In the genomic region with DNA sequence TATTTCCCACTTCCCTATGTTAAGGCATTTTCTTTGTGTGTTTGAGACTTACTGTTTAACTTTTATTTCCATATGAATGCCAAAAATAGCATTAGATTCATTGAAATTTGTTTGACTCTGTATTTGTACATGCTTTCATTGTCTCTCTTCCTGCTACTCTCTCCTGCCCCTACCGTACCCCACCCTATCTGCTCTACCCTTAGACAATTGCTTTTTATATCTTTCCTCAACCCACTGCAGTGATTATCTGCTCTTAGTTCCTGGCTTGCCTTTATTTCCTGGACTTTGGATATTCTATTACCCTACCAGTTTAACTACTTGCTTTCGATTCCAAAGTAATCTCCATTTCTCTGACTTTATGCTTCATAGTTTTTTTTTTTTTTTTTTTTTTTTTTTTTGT, we compare ENCODE assay signal across 25 cellular contexts. TPM values are rescaled to one million over a fixed set of nuclear protein-coding genes. Genes with fewer than 3 reads are reported as not detected.
DNase-seq lines count a peak whose midpoint lies in the region; ATAC-seq, FAIRE-seq and TF ChIP-seq lines count a peak whose summit lies in the region.
"Had no signal": no experiment of that assay in that cellular context is flagged by ENCODE, and none has a peak within 500 bp of the region (broad histone marks: within the 10 kb centered on the region; RNA-seq: fewer than 3 reads in every experiment).

No MANE protein-coding gene starts in this region.

- no peaks in the 10 kb centered on the region for H3K27me3 ChIP-seq in stomach
- H3K27me3 ChIP-seq: ascending aorta, esophagus squamous epithelium had no signal

- POLR2A ChIA-PET in HEK293 (lab: Yijun Ruan, JAX): no interaction called here
- POLR2A ChIA-PET in activated CD4-positive, alpha-beta memory T cell treated with anti-CD3 and anti-CD28 coated beads, Interleukin-2, amount 10 ng/mL, durations not matched to agents 7 days and 5 days (lab: Charles Lee): no interaction called here

- H3K27ac Mint-ChIP-seq in T-helper 17 cell: peak overlapping the region; percentile 56
- no peak overlapping the region for H3K27ac Mint-ChIP-seq in activated CD4-positive, alpha-beta memory T cell treated with anti-CD3 and anti-CD28 coated beads, Interleukin-2, amount 10 ng/mL, durations not matched to agents 7 days and 5 days
- H3K27ac Mint-ChIP-seq: activated CD4-positive, alpha-beta T cell treated with anti-CD3 and anti-CD28 coated beads for 36 hours; activated CD8-positive, alpha-beta memory T cell treated with anti-CD3 and anti-CD28 coated beads, Interleukin-2, amount 10 ng/mL, durations not matched to agents 7 days and 5 days; activated naive CD4-positive, alpha-beta T cell treated with anti-CD3 and anti-CD28 coated beads, Interleukin-2, amount 50 U/mL, for 72 hours; activated T-helper 1 cell treated with anti-CD3 and anti-CD28 coated beads, Interleukin-12 subunit alpha, Interleukin-12 subunit beta, Interleukin-2, Interleukin-4 antibody, amounts not matched to agents 30 ng/mL and 10 ng/mL and 1 ng/mL, durations not matched to agents 14 hours and 24 hours and 36 hours; CD4-positive, alpha-beta memory T cell had no signal

- H3K27me3 Mint-ChIP-seq in T-helper 17 cell: no peaks in the 10 kb centered on the region
- no peaks in the 10 kb centered on the region for H3K27me3 Mint-ChIP-seq in activated CD4-positive, alpha-beta memory T cell treated with anti-CD3 and anti-CD28 coated beads, Interleukin-2, amount 10 ng/mL, durations not matched to agents 7 days and 5 days
- H3K27me3 Mint-ChIP-seq: activated CD4-positive, alpha-beta T cell treated with anti-CD3 and anti-CD28 coated beads for 36 hours; activated CD8-positive, alpha-beta memory T cell treated with anti-CD3 and anti-CD28 coated beads, Interleukin-2, amount 10 ng/mL, durations not matched to agents 7 days and 5 days had no signal

- intact Hi-C loops in left ventricle myocardium superior (cut with micrococcal nuclease) (no loop called here), stomach (cut with DNase I; ENCODE audit: low total_unique reads) (no loop called here)

- no peak overlapping the region for H3K4me3 ChIP-seq in HEK293 (ENCODE audit: low read depth, low read length)
- no peak overlapping the region for H3K4me3 ChIP-seq in stomach
- H3K4me3 ChIP-seq: ascending aorta, esophagus squamous epithelium, GM12878, GM23248, lung had no signal

- H3K9me3 ChIP-seq in HEK293 (ENCODE audit: control insufficient read depth, insufficient read depth, low read depth, low read length): no peaks in the 10 kb centered on the region
- no peaks in the 10 kb centered on the region for H3K9me3 ChIP-seq in T-helper 17 cell (ENCODE audit: control insufficient read depth, low read length, poor library complexity, severe bottlenecking)
- no peaks in the 10 kb centered on the region for H3K9me3 ChIP-seq in stomach
- H3K9me3 ChIP-seq: ascending aorta, esophagus squamous epithelium had no signal

- FAIRE-seq in H54 (lab: Jason Lieb, UNC): no peak
- FAIRE-seq: GM12878, HTR-8/SVneo had no signal

- 15 to 47% (median 28%) methylated on average over 2 of the region's 2 CpGs for whole genome bisulfite sequencing in stomach, 5 donors

- no peak overlapping the region for H3K4me3 Mint-ChIP-seq in T-helper 17 cell
- no peak overlapping the region for H3K4me3 Mint-ChIP-seq in activated CD4-positive, alpha-beta memory T cell treated with anti-CD3 and anti-CD28 coated beads, Interleukin-2, amount 10 ng/mL, durations not matched to agents 7 days and 5 days
- H3K4me3 Mint-ChIP-seq: activated CD4-positive, alpha-beta T cell treated with anti-CD3 and anti-CD28 coated beads for 36 hours; activated CD8-positive, alpha-beta memory T cell treated with anti-CD3 and anti-CD28 coated beads, Interleukin-2, amount 10 ng/mL, durations not matched to agents 7 days and 5 days; activated T-helper 1 cell treated with anti-CD3 and anti-CD28 coated beads, Interleukin-12 subunit alpha, Interleukin-12 subunit beta, Interleukin-2, Interleukin-4 antibody, amounts not matched to agents 30 ng/mL and 10 ng/mL and 1 ng/mL, durations not matched to agents 14 hours and 24 hours and 36 hours; CD4-positive, alpha-beta memory T cell had no signal

- H3K36me3 Mint-ChIP-seq in T-helper 17 cell (ENCODE audit: low read depth): peaks cover 3% of the 10 kb centered on the region
- no peaks in the 10 kb centered on the region for H3K36me3 Mint-ChIP-seq in activated CD4-positive, alpha-beta memory T cell treated with anti-CD3 and anti-CD28 coated beads, Interleukin-2, amount 10 ng/mL, durations not matched to agents 7 days and 5 days (ENCODE audit: low read depth)
- H3K36me3 Mint-ChIP-seq: CD4-positive, alpha-beta memory T cell had no signal

- peak; percentile 20; the same call in 1 of the 2 replicates for TF ChIP-seq CTCF in HEK293 (tag by site-specific recombination; IDR thresholded peaks at IDR 0.05)
- no peak for TF ChIP-seq CTCF in stomach (IDR thresholded peaks at IDR 0.05)

- H3K36me3 ChIP-seq in HEK293 (ENCODE audit: control insufficient read depth in 2 of 2, insufficient read depth in 1 of 2, low read length in 2 of 2) (peaks cover 0 to 3% of the 10 kb centered on the region in 2 experiments; a peak in 1 of 3 replicates), stomach (no peaks in the 10 kb centered on the region)
- H3K36me3 ChIP-seq: ascending aorta, esophagus squamous epithelium had no signal

- DNase-seq in T-helper 17 cell (no peak), left ventricle myocardium superior (no peak), stomach (no peak), H54 (ENCODE audit: insufficient read length, low spot score) (no peak)
- DNase-seq in activated CD4-positive, alpha-beta memory T cell treated with anti-CD3 and anti-CD28 coated beads, Interleukin-2, amount 10 ng/mL, durations not matched to agents 7 days and 5 days: no peak
- DNase-seq: activated CD4-positive, alpha-beta T cell treated with anti-CD3 and anti-CD28 coated beads for 36 hours; activated CD8-positive, alpha-beta memory T cell treated with anti-CD3 and anti-CD28 coated beads, Interleukin-2, amount 10 ng/mL, durations not matched to agents 7 days and 5 days; CD4-positive, alpha-beta memory T cell; DMS79; effector memory CD4-positive, alpha-beta T cell; esophagus squamous epithelium; glutamatergic neuron; GM23248; nucleus accumbens; SHP77 treated with DMSO at 0.1 percent for 48 hours; stimulated activated CD8-positive, alpha-beta memory T cell treated with anti-CD3 and anti-CD28 coated beads, Interleukin-4, amount 100 ng/mL, for 48 hours; substantia nigra had no signal

- H3K27ac ChIP-seq in HEK293 (ENCODE audit: extremely low read depth, low read depth, low read length) (no peak overlapping the region), stomach (peak overlapping the region in 3 of 5 donors; percentile 23 to 53 (median 49))
- H3K27ac ChIP-seq: ascending aorta, GM23248 had no signal

- no peaks in the 10 kb centered on the region for H3K9me3 Mint-ChIP-seq in activated CD4-positive, alpha-beta memory T cell treated with anti-CD3 and anti-CD28 coated beads, Interleukin-2, amount 10 ng/mL, durations not matched to agents 7 days and 5 days
- H3K9me3 Mint-ChIP-seq: activated naive CD4-positive, alpha-beta T cell treated with anti-CD3 and anti-CD28 coated beads, Interleukin-2, amount 50 U/mL, for 72 hours; activated T-helper 1 cell treated with anti-CD3 and anti-CD28 coated beads, Interleukin-12 subunit alpha, Interleukin-12 subunit beta, Interleukin-2, Interleukin-4 antibody, amounts not matched to agents 30 ng/mL and 10 ng/mL and 1 ng/mL, durations not matched to agents 14 hours and 24 hours and 36 hours had no signal

- CTCF ChIA-PET in HEK293 (lab: Yijun Ruan, JAX): interaction anchor here (1.0 kb wide), 1 partner anchor 80 kb away, joined by 4 read pairs; no protein-coding TSS in a partner anchor
- CTCF ChIA-PET in activated CD4-positive, alpha-beta memory T cell treated with anti-CD3 and anti-CD28 coated beads, Interleukin-2, amount 10 ng/mL, durations not matched to agents 7 days and 5 days (lab: Charles Lee): no interaction called here

- H3K4me1 Mint-ChIP-seq in T-helper 17 cell: no peaks in the 10 kb centered on the region
- H3K4me1 Mint-ChIP-seq in activated CD4-positive, alpha-beta memory T cell treated with anti-CD3 and anti-CD28 coated beads, Interleukin-2, amount 10 ng/mL, durations not matched to agents 7 days and 5 days: no peaks in the 10 kb centered on the region
- H3K4me1 Mint-ChIP-seq: activated CD4-positive, alpha-beta T cell treated with anti-CD3 and anti-CD28 coated beads for 36 hours; activated CD8-positive, alpha-beta memory T cell treated with anti-CD3 and anti-CD28 coated beads, Interleukin-2, amount 10 ng/mL, durations not matched to agents 7 days and 5 days had no signal

- no peak for ATAC-seq in T-helper 17 cell
- ATAC-seq in left ventricle myocardium superior: peak; percentile 74
- ATAC-seq in GM19035 (IDR thresholded peaks at IDR 0.05; ENCODE audit: unreplicated experiment): no peak
- ATAC-seq: activated CD4-positive, alpha-beta T cell treated with anti-CD3 and anti-CD28 coated beads for 36 hours; activated CD8-positive, alpha-beta memory T cell treated with anti-CD3 and anti-CD28 coated beads, Interleukin-2, amount 10 ng/mL, durations not matched to agents 7 days and 5 days; activated naive CD4-positive, alpha-beta T cell treated with anti-CD3 and anti-CD28 coated beads, Interleukin-2, amount 50 U/mL, for 72 hours; GM12878 had no signal

- TF ChIP-seq POLR2A in stomach (IDR thresholded peaks at IDR 0.05): no peak
- TF ChIP-seq POLR2A in H54 (IDR thresholded peaks at IDR 0.05; ENCODE audit: low read depth, low read length): no peak

- H3K4me1 ChIP-seq in HEK293 (ENCODE audit: control insufficient read depth, insufficient read depth, low read length) (peaks cover 13% of the 10 kb centered on the region; the same call in 1 of the 2 replicates), stomach (peaks cover 0 to 45% (median 23%) of the 10 kb centered on the region in 4 donors)

- no peak for TF ChIP-seq EP300 in stomach (IDR thresholded peaks at IDR 0.05)

TF ChIP-seq in HEK293, 187 proteins besides CTCF, POLR2A, EP300 and RAD21:
- TF ChIP-seq ZNF580 (tag by site-specific recombination; IDR thresholded peaks at IDR 0.05) (0 out of 2 replicates have a peak, but pooled peaks have one; percentile 22), PRDM1 (tag by site-specific recombination; IDR thresholded peaks at IDR 0.05) (peak; percentile 29; the same call in 1 of the 2 replicates), ZFP41 (tag by site-specific recombination; IDR thresholded peaks at IDR 0.05; ENCODE audit: borderline replicate concordance) (no peak)

RNA-seq across cellular contexts. Expression of gene RAVER2, which starts 10.5 kb away (rescaled TPM):
- 1 to 10 TPM; 1.5 to 1.6 TPM for total RNA-seq in T-helper 17 cell
- total RNA-seq in left ventricle myocardium superior: 32.6 TPM
- total RNA-seq in stomach: 10 to 100 TPM in 4 of 5 donors, 1 to 10 TPM in 1; 4.7 to 27.5 (median 23.2) TPM
- 1 to 10 TPM; 5.6 to 9.9 (median 6.3) TPM for polyA plus RNA-seq in stomach
- 1 to 10 TPM; 1.6 to 1.8 TPM for total RNA-seq in activated CD4-positive, alpha-beta memory T cell treated with anti-CD3 and anti-CD28 coated beads, Interleukin-2, amount 10 ng/mL, durations not matched to agents 7 days and 5 days
